In genomic region chr10:117542706-117543244, GRCh38 we compare ENCODE assay signal across 1 cellular context.
TF ChIP-seq lines count a peak whose summit lies in the region.

Gene EMX2 (plus strand): TSS chr10:117542746. CDS start chr10:117543268, 522 bp downstream.

TF ChIP-seq in GM23338, 12 proteins besides CTCF, POLR2A, EP300 and RAD21 (continued from another document):
- no peak for TF ChIP-seq REST (IDR thresholded peaks at IDR 0.05; ENCODE audit: unreplicated experiment)
- TF ChIP-seq POLR2AphosphoS5 (IDR thresholded peaks at IDR 0.05; ENCODE audit: low read depth): no peak
- no peak for TF ChIP-seq NANOG (IDR thresholded peaks at IDR 0.05; ENCODE audit: borderline replicate concordance)
- no peak for TF ChIP-seq ZNF331 (CRISPR knock-in tag; IDR thresholded peaks at IDR 0.05; ENCODE audit: low read depth)
- no peak for TF ChIP-seq ZNF114 (CRISPR knock-in tag; IDR thresholded peaks at IDR 0.05)
- TF ChIP-seq STAT1 (IDR thresholded peaks at IDR 0.05; ENCODE audit: unreplicated experiment): no peak
- TF ChIP-seq CREB1 (CRISPR knock-in tag; IDR thresholded peaks at IDR 0.05; ENCODE audit: low read depth): no peak
- TF ChIP-seq EZH2phosphoT487 (IDR thresholded peaks at IDR 0.05; ENCODE audit: unreplicated experiment): no peak
